ENCODE assay signal across 35 cellular contexts in genomic region chr15:94611656-94612055, GRCh38.
"Had no signal": no experiment of that assay in that cellular context is flagged by ENCODE, and none has a peak within 500 bp of the region (broad histone marks: within the 10 kb centered on the region; RNA-seq: fewer than 3 reads in every experiment).

No MANE protein-coding gene starts in this region.

- H3K27me3 ChIP-seq: MG63 had no signal

- H3K9ac ChIP-seq: KMS-11 had no signal

- H3K4me2 ChIP-seq: KMS-11 had no signal

- H3K9me3 ChIP-seq: MG63 had no signal

- DNase-seq: Kasumi-1, MG63, MM.1S, MV-4-11, NCI-H1048, NCI-H1092, NCI-H1092 treated with DMSO at 0.1 percent for 48 hours, NCI-H1105, NCI-H1105 treated with DMSO at 0.1 percent for 48 hours, NCI-H1417, NCI-H1417 treated with DMSO at 0.1 percent for 48 hours, NCI-H1436, NCI-H1436 treated with DMSO at 0.1 percent for 48 hours, NCI-H146, NCI-H1694, NCI-H1694 treated with DMSO at 0.1 percent for 48 hours, NCI-H187, NCI-H187 treated with DMSO at 0.1 percent for 48 hours, NCI-H1930, NCI-H2029, NCI-H2029 treated with DMSO at 0.1 percent for 48 hours, NCI-H2081, NCI-H2081 treated with DMSO at 0.1 percent for 48 hours, NCI-H2107, NCI-H2171, NCI-H2171 treated with DMSO at 0.1 percent for 48 hours, NCI-H2227 treated with DMSO at 0.1 percent for 48 hours, NCI-H226, NCI-H345, NCI-H446, NCI-H446 treated with DMSO at 0.1 percent for 48 hours, NCI-H510A, NCI-H510A treated with DMSO at 0.1 percent for 48 hours, NCI-H524 had no signal

- H3K4me3 ChIP-seq: MG63 had no signal

- H3K36me3 ChIP-seq: MG63 had no signal

- H3K27ac ChIP-seq: KMS-11 had no signal
